Comparison of ENCODE assay signal across 8 cellular contexts in genomic region chr5:109656829-109657228, GRCh38. TPM values are rescaled to one million over a fixed set of nuclear protein-coding genes. Genes with fewer than 3 reads are reported as not detected.
DNase-seq lines count a peak whose midpoint lies in the region; ATAC-seq and TF ChIP-seq lines count a peak whose summit lies in the region.

No MANE protein-coding gene starts in this region.

- no peaks in the 10 kb centered on the region for H3K79me2 ChIP-seq in osteoblast (ENCODE audit: insufficient read depth, low read length)

- no peaks in the 10 kb centered on the region for H3K9me3 ChIP-seq in osteoblast (ENCODE audit: low read depth, low read length)

- no peaks in the 10 kb centered on the region for H4K20me1 ChIP-seq in osteoblast (ENCODE audit: insufficient read depth, low read length)

- H3K9me3 Mint-ChIP-seq in activated CD4-positive, alpha-beta T cell treated with anti-CD3 and anti-CD28 coated beads, Interleukin-2, amount 10 ng/mL, durations not matched to agents 24 days and 14 days = no peaks in the 10 kb centered on the region

- H3K27ac ChIP-seq in osteoblast (ENCODE audit: low read depth, low read length) = peak overlapping the region; percentile 30

- no peaks in the 10 kb centered on the region for H3K36me3 Mint-ChIP-seq in activated CD4-positive, alpha-beta T cell treated with anti-CD3 and anti-CD28 coated beads, Interleukin-2, amount 10 ng/mL, durations not matched to agents 24 days and 14 days (ENCODE audit: low read depth)

- H3K4me1 Mint-ChIP-seq in activated CD4-positive, alpha-beta T cell treated with anti-CD3 and anti-CD28 coated beads, Interleukin-2, amount 10 ng/mL, durations not matched to agents 24 days and 14 days = peaks cover 17% of the 10 kb centered on the region

- no peak overlapping the region for H3K4me3 ChIP-seq in epithelial cell of esophagus (ENCODE audit: low read length)
- no peak overlapping the region for H3K4me3 ChIP-seq in osteoblast (ENCODE audit: insufficient read depth, low read length)

- H3K27ac Mint-ChIP-seq in activated CD4-positive, alpha-beta T cell treated with anti-CD3 and anti-CD28 coated beads, Interleukin-2, amount 10 ng/mL, durations not matched to agents 24 days and 14 days = peak overlapping the region; percentile 31

- H3K4me1 ChIP-seq in osteoblast (ENCODE audit: insufficient read depth, low read length) = peaks cover 27% of the 10 kb centered on the region

- peak; percentile 12 to 57 (median 25) for DNase-seq in stimulated activated naive CD4-positive, alpha-beta T cell (lab: John Stamatoyannopoulos, UW)
- no peak for DNase-seq in stimulated activated naive CD4-positive, alpha-beta T cell treated with Interleukin-2 at 50 U/mL for 16 hours (lab: John Stamatoyannopoulos, UW)
- peak; percentile 80 for DNase-seq in activated CD4-positive, alpha-beta T cell treated with anti-CD3 and anti-CD28 coated beads, Interleukin-2, amount 10 ng/mL, durations not matched to agents 24 days and 14 days
- peak; percentile 92 for DNase-seq in epithelial cell of esophagus (ENCODE audit: low read depth)
- DNase-seq in osteoblast (ENCODE audit: insufficient read length, low spot score, missing footprints) = peak; percentile 59
- DNase-seq in NCI-H2029 treated with DMSO at 0.1 percent for 48 hours (lab: John Stamatoyannopoulos, UW) = no peak

- H3K27me3 Mint-ChIP-seq in activated CD4-positive, alpha-beta T cell treated with anti-CD3 and anti-CD28 coated beads, Interleukin-2, amount 10 ng/mL, durations not matched to agents 24 days and 14 days = peaks cover 14% of the 10 kb centered on the region

- no peak overlapping the region for H3K4me3 Mint-ChIP-seq in activated CD4-positive, alpha-beta T cell treated with anti-CD3 and anti-CD28 coated beads, Interleukin-2, amount 10 ng/mL, durations not matched to agents 24 days and 14 days

- H3K27me3 ChIP-seq in osteoblast (ENCODE audit: insufficient read depth, low read length) = no peaks in the 10 kb centered on the region

- intact Hi-C loops in activated CD4-positive, alpha-beta T cell treated with anti-CD3 and anti-CD28 coated beads, Interleukin-2, amount 10 ng/mL, durations not matched to agents 24 days and 14 days (cut with micrococcal nuclease) = no loop called here

- no peak for TF ChIP-seq CTCF in epithelial cell of esophagus (IDR thresholded peaks at IDR 0.05; ENCODE audit: insufficient read depth, low read depth, low read length, missing control alignments)
- TF ChIP-seq CTCF in osteoblast (IDR thresholded peaks at IDR 0.05; ENCODE audit: extremely low read depth, low read depth, low read length) = no peak

- peak overlapping the region; percentile 35 for H2AFZ ChIP-seq in osteoblast (ENCODE audit: low read length)

- ATAC-seq in HG02840 (IDR thresholded peaks at IDR 0.05; ENCODE audit: low FRiP score, unreplicated experiment) (no peak), HG03442 (IDR thresholded peaks at IDR 0.05; ENCODE audit: unreplicated experiment) (no peak)

- peak overlapping the region; percentile 39 for H3K4me2 ChIP-seq in osteoblast (ENCODE audit: insufficient read depth, low read length)

- H3K36me3 ChIP-seq in osteoblast (ENCODE audit: insufficient read depth, low read length) = no peaks in the 10 kb centered on the region

RNA-seq across cellular contexts. Expression of gene MAN2A1, which starts 32.9 kb away (rescaled TPM):
- total RNA-seq in activated CD4-positive, alpha-beta T cell treated with anti-CD3 and anti-CD28 coated beads, Interleukin-2, amount 10 ng/mL, durations not matched to agents 24 days and 14 days = 32.9 and 33.6 TPM in 2 replicates
- total RNA-seq in osteoblast = 69.5 and 81.8 TPM in 2 replicates

Comparison
In these comparisons a context has a peak if more than half of its experiments do, and no peak if none do; other contexts are left out.
1. DNase-seq: peak in stimulated activated naive CD4-positive, alpha-beta T cell (6 of 6), activated CD4-positive, alpha-beta T cell treated with anti-CD3 and anti-CD28 coated beads, Interleukin-2, amount 10 ng/mL, durations not matched to agents 24 days and 14 days (single experiment), epithelial cell of esophagus (single experiment) and osteoblast (single experiment); none in stimulated activated naive CD4-positive, alpha-beta T cell treated with Interleukin-2 at 50 U/mL for 16 hours (single experiment) and NCI-H2029 treated with DMSO at 0.1 percent for 48 hours (single experiment).